ENCODE assay signal across 10 cellular contexts in the genomic region with DNA sequence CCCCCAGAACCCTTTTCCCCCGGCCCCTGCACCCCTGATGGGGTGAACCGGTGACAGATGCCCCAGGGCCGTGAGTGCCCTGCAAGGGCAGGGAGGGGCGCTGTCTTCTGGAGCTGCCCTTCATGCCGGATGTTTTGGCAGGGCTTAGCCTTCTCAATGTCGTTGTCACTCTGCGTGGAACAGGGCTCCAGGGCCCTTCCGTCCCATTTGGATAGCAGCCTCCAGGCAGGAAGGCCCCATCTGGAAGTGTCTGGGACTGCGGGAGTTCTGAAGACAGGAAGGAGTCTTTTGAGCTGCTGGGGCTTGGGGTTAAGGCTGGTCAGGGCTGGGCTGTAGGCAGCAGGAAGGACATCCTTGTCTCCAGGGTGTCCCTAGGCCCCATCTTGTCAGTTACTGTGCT. TPM values are rescaled to one million over a fixed set of nuclear protein-coding genes. Genes with fewer than 3 reads are reported as not detected.
DNase-seq lines count a peak whose midpoint lies in the region; ATAC-seq and TF ChIP-seq lines count a peak whose summit lies in the region.
"Had no signal": no experiment of that assay in that cellular context is flagged by ENCODE, and none has a peak within 500 bp of the region (broad histone marks: within the 10 kb centered on the region; RNA-seq: fewer than 3 reads in every experiment).

No MANE protein-coding gene starts in this region.

- peaks cover 45% of the 10 kb centered on the region for H3K79me2 ChIP-seq in hepatocyte

- DNase-seq in H7 (peak; percentile 82), astrocyte of the spinal cord (ENCODE audit: low read depth, low spot score) (peak; percentile 18), hepatocyte (ENCODE audit: low spot score) (no peak), H4 (ENCODE audit: low spot score) (no peak), T-helper 2 cell (no peak), COLO668 (lab: John Stamatoyannopoulos, UW; ENCODE audit: unreplicated experiment) (no peak)
- no peak for DNase-seq in stimulated activated naive B cell treated with anti-CD40 and anti-IgM and Interleukin-4, amounts not matched to agents 10 μg/mL and 1 μg/mL and 100 μg/mL, for 72 hours
- DNase-seq: stimulated activated CD4-positive, alpha-beta T cell treated with anti-CD3 and anti-CD28 coated beads, Interleukin-2, amount 100 ng/mL, for 24 hours; T-helper 9 cell had no signal

- no peaks in the 10 kb centered on the region for H3K36me3 ChIP-seq in H7 (replicated peaks; ENCODE audit: control insufficient read depth, insufficient read depth, low read length)
- H3K36me3 ChIP-seq in hepatocyte (replicated peaks; ENCODE audit: insufficient read depth, low read depth) = no peaks in the 10 kb centered on the region

- in situ Hi-C loops in astrocyte of the spinal cord (cut with HindIII; ENCODE audit: low sequenced_read_pairs) = no loop called here

- H3K27ac ChIP-seq in hepatocyte = peak overlapping the region; percentile 28

- H3K9me2 ChIP-seq in hepatocyte (replicated peaks; ENCODE audit: insufficient read depth) = no peaks in the 10 kb centered on the region

- ATAC-seq in stimulated activated naive B cell treated with anti-CD40 and anti-IgM and Interleukin-4, amounts not matched to agents 10 μg/mL and 1 μg/mL and 100 μg/mL, for 72 hours (replicated peaks) = no peak
- ATAC-seq in GM21447 (IDR thresholded peaks at IDR 0.05; ENCODE audit: unreplicated experiment) = no peak

- H3K4me2 ChIP-seq in hepatocyte = peak overlapping the region; percentile 48

- no peaks in the 10 kb centered on the region for H3K9me3 Mint-ChIP-seq in stimulated activated naive B cell treated with anti-CD40 and anti-IgM and Interleukin-4, amounts not matched to agents 10 μg/mL and 1 μg/mL and 100 μg/mL, for 72 hours

- no peak overlapping the region for H2AFZ ChIP-seq in hepatocyte

- no peak overlapping the region for H3K4me3 Mint-ChIP-seq in stimulated activated naive B cell treated with anti-CD40 and anti-IgM and Interleukin-4, amounts not matched to agents 10 μg/mL and 1 μg/mL and 100 μg/mL, for 72 hours

- H3K27me3 ChIP-seq in H7 (ENCODE audit: control insufficient read depth, insufficient read depth, low read length) (no peaks in the 10 kb centered on the region), hepatocyte (no peaks in the 10 kb centered on the region)

- H3K27me3 Mint-ChIP-seq in stimulated activated naive B cell treated with anti-CD40 and anti-IgM and Interleukin-4, amounts not matched to agents 10 μg/mL and 1 μg/mL and 100 μg/mL, for 72 hours = no peaks in the 10 kb centered on the region

- no peaks in the 10 kb centered on the region for H4K20me1 ChIP-seq in hepatocyte (ENCODE audit: insufficient read depth, poor library complexity, severe bottlenecking)

- peaks cover 38 to 61% of the 10 kb centered on the region in 2 donors for H3K4me1 Mint-ChIP-seq in stimulated activated naive B cell treated with anti-CD40 and anti-IgM and Interleukin-4, amounts not matched to agents 10 μg/mL and 1 μg/mL and 100 μg/mL, for 72 hours

- H3K4me3 ChIP-seq in H7 (ENCODE audit: insufficient read depth, low read depth, low read length) = no peak overlapping the region
- peak overlapping the region; percentile 15 for H3K4me3 ChIP-seq in astrocyte of the spinal cord (ENCODE audit: low read depth, low read length)
- H3K4me3 ChIP-seq in hepatocyte = no peak overlapping the region

- WGBS in hepatocyte (ENCODE audit: low lambda C conversion rate, missing lambda C conversion rate) = 68% methylated on average over 9 of the region's 9 CpGs

- peaks cover 20% of the 10 kb centered on the region for H3K4me1 ChIP-seq in hepatocyte (ENCODE audit: insufficient read depth)

- TF ChIP-seq CTCF in astrocyte of the spinal cord (IDR thresholded peaks at IDR 0.05; ENCODE audit: low read depth, low read length) (no peak), hepatocyte (IDR thresholded peaks at IDR 0.05; ENCODE audit: poor library complexity) (no peak)

- H3K9me3 ChIP-seq in hepatocyte (ENCODE audit: low read depth) = no peaks in the 10 kb centered on the region

- peak overlapping the region; percentile 75 for H3K27ac Mint-ChIP-seq in stimulated activated naive B cell treated with anti-CD40 and anti-IgM and Interleukin-4, amounts not matched to agents 10 μg/mL and 1 μg/mL and 100 μg/mL, for 72 hours

- H3K36me3 Mint-ChIP-seq in stimulated activated naive B cell treated with anti-CD40 and anti-IgM and Interleukin-4, amounts not matched to agents 10 μg/mL and 1 μg/mL and 100 μg/mL, for 72 hours = peaks cover 35 to 51% of the 10 kb centered on the region in 2 donors

RNA-seq across cellular contexts. Expression of gene FRMD8, which starts 4.6 kb away (rescaled TPM):
- 24.5 and 37.1 TPM in 2 replicates for total RNA-seq in H7 (2014; rRNA removed; shearing (Covaris generic))
- 20.8 and 25.7 TPM in 2 replicates for total RNA-seq in hepatocyte
- 22.2 and 31.0 TPM in 2 replicates for polyA plus RNA-seq in hepatocyte
- total RNA-seq in H4 (2014; rRNA removed; shearing (Covaris generic)) = 16.3 and 37.3 TPM in 2 replicates

RNA-seq across cellular contexts. Expression of gene SLC25A45, which starts 8.6 kb away (rescaled TPM):
- 0.73 and 0.81 TPM in 2 replicates for total RNA-seq in H7 (2014; rRNA removed; shearing (Covaris generic))
- 4.9 and 8.8 TPM in 2 replicates for total RNA-seq in hepatocyte
- polyA plus RNA-seq in hepatocyte = 13.9 and 20.3 TPM in 2 replicates
- 0.10 and 0.91 TPM in 2 replicates for total RNA-seq in H4 (2014; rRNA removed; shearing (Covaris generic))

RNA-seq across cellular contexts. Expression of gene NEAT1, which starts 31.6 kb away (rescaled TPM):
- total RNA-seq in H7 (2014; rRNA removed; shearing (Covaris generic)) = 6.4 and 10.6 TPM in 2 replicates
- 104 and 130 TPM in 2 replicates for total RNA-seq in hepatocyte
- 168 and 209 TPM in 2 replicates for polyA plus RNA-seq in hepatocyte
- 2.9 and 3.4 TPM in 2 replicates for total RNA-seq in H4 (2014; rRNA removed; shearing (Covaris generic))

RNA-seq across cellular contexts. Expression of gene TIGD3, which starts 36.5 kb away (rescaled TPM):
- 0.35 and 0.70 TPM in 2 replicates for total RNA-seq in H7 (2014; rRNA removed; shearing (Covaris generic))
- 1.7 and 1.8 TPM in 2 replicates for total RNA-seq in hepatocyte
- 1.6 and 2.0 TPM in 2 replicates for polyA plus RNA-seq in hepatocyte
- total RNA-seq in H4 (2014; rRNA removed; shearing (Covaris generic)) = 1.1 and 1.6 TPM in 2 replicates

RNA-seq across cellular contexts. Expression of gene DPF2, which starts 57.4 kb away (rescaled TPM):
- total RNA-seq in H7 (2014; rRNA removed; shearing (Covaris generic)) = 65.2 and 69.2 TPM in 2 replicates
- total RNA-seq in hepatocyte = 26.8 and 28.4 TPM in 2 replicates
- polyA plus RNA-seq in hepatocyte = 50.0 and 51.6 TPM in 2 replicates
- 29.0 and 29.2 TPM in 2 replicates for total RNA-seq in H4 (2014; rRNA removed; shearing (Covaris generic))

Comparison
In these comparisons a context has a peak if more than half of its experiments do, and no peak if none do; other contexts are left out.
1. DNase-seq: peak in H7 (single experiment) and astrocyte of the spinal cord (single experiment); none in hepatocyte (single experiment), stimulated activated naive B cell treated with anti-CD40 and anti-IgM and Interleukin-4, amounts not matched to agents 10 μg/mL and 1 μg/mL and 100 μg/mL, for 72 hours (single experiment), H4 (single experiment), T-helper 2 cell (0 of 5) and COLO668 (single experiment).